Comparison of ENCODE assay signal across 1 cellular context in the genomic region with DNA sequence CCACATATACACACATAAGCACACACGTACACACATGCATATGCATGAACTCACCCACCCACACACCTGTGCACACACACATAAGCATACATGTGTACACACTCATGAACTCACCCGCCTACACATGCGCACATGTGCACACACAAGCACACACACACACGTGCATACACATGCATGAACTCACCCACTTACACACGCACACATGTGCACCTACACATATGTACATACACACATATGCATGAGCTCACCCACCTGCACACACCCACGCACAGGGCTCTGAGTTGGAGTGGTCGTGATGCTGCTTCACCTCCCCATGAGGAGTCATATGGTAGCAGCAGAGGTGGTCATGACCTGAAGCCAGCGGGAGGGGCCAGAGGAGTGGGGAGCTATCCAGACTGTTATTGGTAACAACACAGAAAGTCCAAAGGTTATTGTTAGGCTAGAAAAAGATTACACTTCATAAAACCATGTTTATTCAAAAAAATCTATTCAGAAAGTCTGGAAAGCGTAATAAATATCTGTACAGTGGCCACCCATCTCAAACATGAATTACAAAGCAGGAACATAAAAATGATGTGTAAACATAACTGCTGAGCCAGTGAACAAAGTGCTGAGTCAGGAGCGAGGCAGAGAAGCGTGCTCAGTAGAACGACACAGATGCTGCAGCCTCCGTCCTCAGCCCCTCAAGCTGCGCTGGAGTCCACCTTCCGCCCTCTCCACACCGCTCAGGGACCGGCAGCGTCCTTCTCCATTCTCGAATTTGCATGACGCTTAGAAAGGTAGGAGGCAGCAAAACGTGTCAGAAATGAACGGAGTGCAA.
A peak's percentile ranks its signal among the peaks of the same experiment; 100 is the strongest.
TF ChIP-seq lines count a peak whose summit lies in the region.

No MANE protein-coding gene starts in this region.

TF ChIP-seq in HepG2, 621 proteins besides CTCF, POLR2A, EP300 and RAD21 (continued from another document):
- TF ChIP-seq ZKSCAN5 (CRISPR knock-in tag; IDR thresholded peaks at IDR 0.05) (no peak), SOX5 (CRISPR knock-in tag; IDR thresholded peaks at IDR 0.05; ENCODE audit: borderline replicate concordance) (no peak), HNRNPL (IDR thresholded peaks at IDR 0.05; ENCODE audit: low read depth, low read length) (no peak), ZNF766 (CRISPR knock-in tag; IDR thresholded peaks at IDR 0.05; ENCODE audit: borderline replicate concordance) (no peak), PHF5A (CRISPR knock-in tag; IDR thresholded peaks at IDR 0.05; ENCODE audit: low read depth, unreplicated experiment) (no peak), MAFG (CRISPR knock-in tag; IDR thresholded peaks at IDR 0.05) (peak; percentile 93)
- TF ChIP-seq, protein P1, sequence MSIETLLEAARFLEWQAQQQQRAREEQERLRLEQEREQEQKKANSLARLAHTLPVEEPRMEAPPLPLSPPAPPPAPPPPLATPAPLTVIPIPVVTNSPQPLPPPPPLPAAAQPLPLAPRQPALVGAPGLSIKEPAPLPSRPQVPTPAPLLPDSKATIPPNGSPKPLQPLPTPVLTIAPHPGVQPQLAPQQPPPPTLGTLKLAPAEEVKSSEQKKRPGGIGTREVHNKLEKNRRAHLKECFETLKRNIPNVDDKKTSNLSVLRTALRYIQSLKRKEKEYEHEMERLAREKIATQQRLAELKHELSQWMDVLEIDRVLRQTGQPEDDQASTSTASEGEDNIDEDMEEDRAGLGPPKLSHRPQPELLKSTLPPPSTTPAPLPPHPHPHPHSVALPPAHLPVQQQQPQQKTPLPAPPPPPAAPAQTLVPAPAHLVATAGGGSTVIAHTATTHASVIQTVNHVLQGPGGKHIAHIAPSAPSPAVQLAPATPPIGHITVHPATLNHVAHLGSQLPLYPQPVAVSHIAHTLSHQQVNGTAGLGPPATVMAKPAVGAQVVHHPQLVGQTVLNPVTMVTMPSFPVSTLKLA (IDR thresholded peaks at IDR 0.05), result peak; percentile 96
